Comparison of ENCODE assay signal across 8 cellular contexts in the genomic region with DNA sequence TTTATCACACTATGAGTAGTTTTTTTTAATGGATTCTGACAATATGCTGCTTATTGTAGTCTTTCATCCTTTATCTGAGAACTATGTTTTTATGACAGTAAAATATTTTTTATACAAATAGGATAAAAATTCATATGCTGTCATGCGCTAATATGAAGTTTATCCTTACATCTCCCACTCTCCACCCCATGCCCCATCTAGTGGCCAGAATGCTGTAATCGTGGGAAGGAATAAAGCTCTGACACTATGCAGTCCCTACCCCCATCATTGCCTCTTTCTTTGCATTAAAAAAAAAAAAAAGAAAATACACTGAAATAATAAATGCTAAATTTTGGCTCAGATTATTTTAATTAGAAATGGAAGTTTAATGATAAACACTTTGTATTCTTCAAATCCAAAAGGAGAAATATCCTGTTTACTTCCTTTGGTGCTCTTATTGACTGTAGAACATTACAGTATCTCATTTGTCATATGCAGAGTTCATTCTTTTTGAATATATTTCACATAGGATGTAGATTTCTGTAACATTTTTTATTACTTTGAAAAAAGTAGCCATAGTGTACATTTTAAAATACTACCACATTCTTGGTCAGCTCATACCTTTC.
A peak's percentile ranks its signal among the peaks of the same experiment; 100 is the strongest.
DNase-seq lines count a peak whose midpoint lies in the region; ATAC-seq and TF ChIP-seq lines count a peak whose summit lies in the region.

No MANE protein-coding gene starts in this region.

- DNase-seq in Calu3 (peak; percentile 31), Karpas-422 (peak; percentile 45), dorsolateral prefrontal cortex (peak in 2 of 10 donors; percentile 32 to 36), midbrain (lab: John Stamatoyannopoulos, UW) (peak; percentile 46), activated gamma-delta T cell (lab: John Stamatoyannopoulos, UW) (no peak), activated gamma-delta T cell treated with Interleukin-2 at 50 U/mL for 16 hours (no peak)

- H3K27ac Mint-ChIP-seq in Calu3 (ENCODE audit: unreplicated experiment), result no peak overlapping the region

- peaks cover 5% of the 10 kb centered on the region for H3K9me3 Mint-ChIP-seq in Calu3 (ENCODE audit: low read depth, unreplicated experiment)

- H3K27me3 Mint-ChIP-seq in Calu3 (ENCODE audit: unreplicated experiment), result no peaks in the 10 kb centered on the region

- no peaks in the 10 kb centered on the region for H3K4me1 Mint-ChIP-seq in Calu3 (ENCODE audit: low read depth, unreplicated experiment)

- H3K4me1 ChIP-seq in Karpas-422 (ENCODE audit: low read length), result no peaks in the 10 kb centered on the region

- H3K79me2 ChIP-seq in Karpas-422 (ENCODE audit: low read length), result no peaks in the 10 kb centered on the region

- no peak overlapping the region for H3K4me3 ChIP-seq in Karpas-422 (ENCODE audit: low read length)
- H3K4me3 ChIP-seq in dorsolateral prefrontal cortex, result no peak overlapping the region

- no peak overlapping the region for H3K9ac ChIP-seq in Karpas-422 (ENCODE audit: low read length)

- no peaks in the 10 kb centered on the region for H3K36me3 ChIP-seq in Karpas-422 (ENCODE audit: insufficient read depth, low read length)

- H3K9me2 ChIP-seq in Karpas-422 (replicated peaks; ENCODE audit: insufficient read depth, low read length), result no peaks in the 10 kb centered on the region

- CTCF ChIA-PET in Calu3 (lab: Charles Lee), result interaction anchor here (0.7 to 1.2 kb wide), 2 partner anchors 8 to 22 kb away, joined by 3 to 7 read pairs; no protein-coding TSS in a partner anchor

- no TSS peak for BruUV-seq in Calu3 (replicated peaks; lab: Mats Ljungman, UMichigan)

- peaks cover 4% of the 10 kb centered on the region for H3K36me3 Mint-ChIP-seq in Calu3 (ENCODE audit: insufficient read depth, unreplicated experiment)

- H3K9me3 ChIP-seq in Karpas-422 (ENCODE audit: low read length), result no peaks in the 10 kb centered on the region

- H3K27me3 ChIP-seq in Karpas-422 (ENCODE audit: low read length) (no peaks in the 10 kb centered on the region), dorsolateral prefrontal cortex (no peaks in the 10 kb centered on the region)

- no peak overlapping the region for H3K4me2 ChIP-seq in Karpas-422 (ENCODE audit: low read depth, low read length, poor library complexity, severe bottlenecking)

- H3K4me3 Mint-ChIP-seq in Calu3 (ENCODE audit: low read depth, unreplicated experiment), result no peak overlapping the region

- ATAC-seq in GM21825 (IDR thresholded peaks at IDR 0.05; ENCODE audit: unreplicated experiment), result no peak
- no peak for ATAC-seq in HG03432 (IDR thresholded peaks at IDR 0.05; ENCODE audit: unreplicated experiment)

- H3K27ac ChIP-seq in Karpas-422 (ENCODE audit: low read length) (no peak overlapping the region), dorsolateral prefrontal cortex (no peak overlapping the region)

- H2AFZ ChIP-seq in Karpas-422 (ENCODE audit: low read length), result no peak overlapping the region

- intact Hi-C loops in Calu3 (cut with micrococcal nuclease; ENCODE audit: unreplicated experiment), result loop anchor here (10.0 kb wide), 1 partner anchor 84 kb away; no protein-coding TSS in a partner anchor
- intact Hi-C loops in dorsolateral prefrontal cortex (cut with DNase I), result loop anchor here in 1 of 2 donors (10.0 kb wide), 1 partner anchor 54 kb away; no protein-coding TSS in a partner anchor

- TF ChIP-seq CTCF in Calu3 (IDR thresholded peaks at IDR 0.05; ENCODE audit: unreplicated experiment), result peak; percentile 43
- TF ChIP-seq CTCF in dorsolateral prefrontal cortex (IDR thresholded peaks at IDR 0.05 in 54 of 56, conservative IDR thresholded peaks at IDR 0.05 in 2 of 56; ENCODE audit: low read depth in 1 of 56, partially characterized antibody in 56 of 56), result peak in 55 of 56 donors; percentile 20 to 66 (median 48)

- no peaks in the 10 kb centered on the region for H4K20me1 ChIP-seq in Karpas-422 (ENCODE audit: insufficient read depth, low read depth, low read length)

Comparison
In these comparisons a context has a peak if more than half of its experiments do, and no peak if none do; other contexts are left out.
1. DNase-seq: peak in Calu3 (single experiment), Karpas-422 (single experiment) and midbrain (single experiment); none in activated gamma-delta T cell (single experiment) and activated gamma-delta T cell treated with Interleukin-2 at 50 U/mL for 16 hours (single experiment).